16 cellular contexts compared by ENCODE assay signal in the genomic region with DNA sequence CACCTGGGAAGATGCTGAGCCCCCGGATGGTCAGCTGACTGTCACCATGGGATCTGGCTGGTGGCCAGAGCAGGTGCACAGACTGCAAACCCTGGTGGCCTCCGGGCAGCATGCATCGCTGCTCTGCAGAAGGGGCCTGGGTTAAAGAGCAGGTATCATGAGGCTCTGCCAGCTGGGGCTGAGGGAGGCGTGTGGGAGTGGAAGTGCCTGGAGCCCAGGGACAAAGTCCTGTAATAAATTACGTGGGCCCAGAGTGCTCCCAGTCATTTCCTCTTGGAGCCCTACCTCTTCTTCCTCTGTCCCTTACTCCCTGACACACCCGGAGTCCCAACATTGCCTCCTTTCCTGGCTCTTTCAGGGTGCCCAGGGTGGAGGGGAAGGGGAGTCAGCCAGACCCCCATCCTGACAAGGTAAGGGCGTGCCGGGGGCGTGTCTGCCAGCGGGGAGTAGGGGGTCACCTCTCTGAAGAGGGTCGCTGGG. TPM values are rescaled to one million over a fixed set of nuclear protein-coding genes. Genes with fewer than 3 reads are reported as not detected.
DNase-seq lines count a peak whose midpoint lies in the region; FAIRE-seq and TF ChIP-seq lines count a peak whose summit lies in the region.
"Had no signal": no experiment of that assay in that cellular context is flagged by ENCODE, and none has a peak within 500 bp of the region (broad histone marks: within the 10 kb centered on the region; RNA-seq: fewer than 3 reads in every experiment).

A gene (plus strand): TSS at position 262 of the 480 bp plus-strand sequence. CDS start 24,040 bp downstream, outside the sequence.

- no peak within 1 kb of the TSS for H3K4me3 Mint-ChIP-seq in glutamatergic neuron (ENCODE audit: unreplicated experiment)
- H3K4me3 Mint-ChIP-seq in MCF 10A (ENCODE audit: unreplicated experiment) = no peak within 1 kb of the TSS
- H3K4me3 Mint-ChIP-seq: CD14-positive monocyte, T-helper 17 cell had no signal

- CTCF ChIA-PET in MCF 10A (lab: Yijun Ruan, JAX) = no interaction called here

- H3K9me3 Mint-ChIP-seq in glutamatergic neuron (ENCODE audit: unreplicated experiment) (peaks cover 3% of the 10 kb centered on the region), MCF 10A (ENCODE audit: unreplicated experiment) (no peaks in the 10 kb centered on the region)

- H3K36me3 ChIP-seq in kidney (ENCODE audit: control insufficient read depth in 1 of 2, insufficient read depth in 2 of 2, low read length in 2 of 2) = no peaks in the 10 kb centered on the region
- H3K36me3 ChIP-seq in spleen = no peaks in the 10 kb centered on the region

- no TSS peak for BruUV-seq in MCF 10A (replicated peaks; lab: Mats Ljungman, UMichigan)

- DNase-seq in NCI-H2029 (lab: John Stamatoyannopoulos, UW) (peak; percentile 26), NCI-H2029 treated with DMSO at 0.1 percent for 48 hours (lab: John Stamatoyannopoulos, UW) (no peak), NCI-H510A treated with DMSO at 0.1 percent for 48 hours (lab: John Stamatoyannopoulos, UW) (peak; percentile 21), kidney (peak; percentile 76), spleen (no peak), glutamatergic neuron (no peak), MCF 10A (ENCODE audit: unreplicated experiment) (no peak)
- no peak for DNase-seq in stimulated activated CD4-positive, alpha-beta T cell treated with anti-CD3 and anti-CD28 coated beads, Interleukin-15, amount 100 ng/mL, for 24 hours
- DNase-seq: activated effector memory CD4-positive, alpha-beta T cell treated with Interleukin-2 at 50 U/mL for 16 hours; NCI-H1048; stimulated activated naive CD4-positive, alpha-beta T cell; T-helper 17 cell; trophoblast cell had no signal

- H3K27ac Mint-ChIP-seq in glutamatergic neuron (ENCODE audit: unreplicated experiment) = no peak within 1 kb of the TSS
- no peak within 1 kb of the TSS for H3K27ac Mint-ChIP-seq in MCF 10A (ENCODE audit: low read depth, unreplicated experiment)
- H3K27ac Mint-ChIP-seq: T-helper 17 cell had no signal

- POLR2A ChIA-PET in MCF 10A (lab: Yijun Ruan, JAX) = interaction anchor here (1.3 kb wide), 1 partner anchor 9 kb away, joined by 8 read pairs; a partner anchor contains a TSS

- no peak for TF ChIP-seq POLR2A in spleen (IDR thresholded peaks at IDR 0.05)

- FAIRE-seq in kidney (lab: Jason Lieb, UNC) = no peak
- FAIRE-seq: A204.1 had no signal

- 64 to 75% (median 72%) methylated on average over 11 of the region's 11 CpGs for WGBS in spleen, 5 donors

- no peaks in the 10 kb centered on the region for H3K9me3 ChIP-seq in kidney (ENCODE audit: control insufficient read depth in 1 of 2, low read length in 2 of 2)
- H3K9me3 ChIP-seq in spleen = peaks cover 0 to under 1% (median 0%) of the 10 kb centered on the region in 8 donors

- TF ChIP-seq CTCF in kidney (IDR thresholded peaks at IDR 0.05; ENCODE audit: borderline replicate concordance, extremely low read depth, insufficient read depth) (no peak), spleen (IDR thresholded peaks at IDR 0.05 in 8 of 11, conservative IDR thresholded peaks at IDR 0.05 in 3 of 11) (no peak), glutamatergic neuron (IDR thresholded peaks at IDR 0.05; ENCODE audit: partially characterized antibody, unreplicated experiment) (no peak), MCF 10A (IDR thresholded peaks at IDR 0.05; ENCODE audit: unreplicated experiment) (no peak)

- peak within 1 kb of the TSS in 1 of 2 donors; percentile 48 for H3K9ac ChIP-seq in kidney (ENCODE audit: low read length in 2 of 2)

- no peaks in the 10 kb centered on the region for H3K36me3 Mint-ChIP-seq in glutamatergic neuron (ENCODE audit: unreplicated experiment)
- H3K36me3 Mint-ChIP-seq in MCF 10A (ENCODE audit: insufficient read depth, unreplicated experiment) = peaks cover 6% of the 10 kb centered on the region
- H3K36me3 Mint-ChIP-seq: CD14-positive monocyte had no signal

- peak within 1 kb of the TSS; percentile 45 to 78 for H3K27ac ChIP-seq in kidney (ENCODE audit: low read depth in 2 of 2, low read length in 2 of 2)
- H3K27ac ChIP-seq in spleen = no peak within 1 kb of the TSS
- H3K27ac ChIP-seq: skin epidermis had no signal

- H3K4me1 ChIP-seq in kidney (ENCODE audit: control insufficient read depth in 1 of 2, insufficient read depth in 1 of 2, low read depth in 1 of 2, low read length in 2 of 2) (peaks cover 0 to 4% of the 10 kb centered on the region in 2 donors), spleen (no peaks in the 10 kb centered on the region)

- H3K4me3 ChIP-seq in kidney (ENCODE audit: low read length in 2 of 2) = peak within 1 kb of the TSS; percentile 57 to 67
- H3K4me3 ChIP-seq in spleen = no peak within 1 kb of the TSS
- H3K4me3 ChIP-seq: skin epidermis had no signal

- H3K27me3 Mint-ChIP-seq in glutamatergic neuron (ENCODE audit: unreplicated experiment) = no peaks in the 10 kb centered on the region
- peaks cover 34% of the 10 kb centered on the region for H3K27me3 Mint-ChIP-seq in MCF 10A (ENCODE audit: insufficient read depth, unreplicated experiment)

- H3K4me1 Mint-ChIP-seq in glutamatergic neuron (ENCODE audit: low read depth, unreplicated experiment) (no peaks in the 10 kb centered on the region), MCF 10A (ENCODE audit: insufficient read depth, unreplicated experiment) (no peaks in the 10 kb centered on the region)
- H3K4me1 Mint-ChIP-seq: T-helper 17 cell had no signal

- intact Hi-C loops in kidney (cut with DNase I) (no loop called here), spleen (cut with DNase I; ENCODE audit: low total_unique reads) (no loop called here), MCF 10A (cut with micrococcal nuclease) (no loop called here)

- peaks cover 0 to 14% (median 0%) of the 10 kb centered on the region in 7 donors for H3K27me3 ChIP-seq in spleen (replicated peaks in 1 of 7)

RNA-seq across cellular contexts. Expression of the gene that starts here (rescaled TPM):
- total RNA-seq in kidney = 11.0 TPM
- 22.2 TPM for polyA plus RNA-seq in kidney (ENCODE audit: insufficient read depth, low read depth, low replicate concordance)
- total RNA-seq in spleen = 10 to 100 TPM; 32.3 to 55.7 (median 50.1) TPM
- 100 to 1,000 TPM in 2 of 3 donors, 10 to 100 TPM in 1; 76.9 to 165 (median 103) TPM for polyA plus RNA-seq in spleen
- total RNA-seq in glutamatergic neuron (ENCODE audit: unreplicated experiment) = 0.29 TPM
- total RNA-seq in MCF 10A (2022) = not detected in 2 replicates

Comparison
In these comparisons a context has a peak if more than half of its experiments do, and no peak if none do; other contexts are left out.
1. DNase-seq: peak in NCI-H2029 (single experiment), NCI-H510A treated with DMSO at 0.1 percent for 48 hours (single experiment) and kidney (single experiment); none in NCI-H2029 treated with DMSO at 0.1 percent for 48 hours (single experiment), spleen (single experiment), stimulated activated CD4-positive, alpha-beta T cell treated with anti-CD3 and anti-CD28 coated beads, Interleukin-15, amount 100 ng/mL, for 24 hours (single experiment), glutamatergic neuron (single experiment) and MCF 10A (single experiment).
2. H3K27ac ChIP-seq: peak in kidney (2 of 2); none in spleen (0 of 8).
3. H3K4me3 ChIP-seq: peak in kidney (2 of 2); none in spleen (0 of 8).